In genomic region chr11:130179396-130180306, GRCh38 we compare ENCODE assay signal across 11 cellular contexts. TPM values are rescaled to one million over a fixed set of nuclear protein-coding genes. Genes with fewer than 3 reads are reported as not detected.
DNase-seq lines count a peak whose midpoint lies in the region; ATAC-seq and TF ChIP-seq lines count a peak whose summit lies in the region.
"Had no signal": no experiment of that assay in that cellular context is flagged by ENCODE, and none has a peak within 500 bp of the region (broad histone marks: within the 10 kb centered on the region; RNA-seq: fewer than 3 reads in every experiment).

No MANE protein-coding gene starts in this region.

- no peaks in the 10 kb centered on the region for H3K36me3 ChIP-seq in lower lobe of right lung
- H3K36me3 ChIP-seq: tibial nerve had no signal

- H3K27me3 ChIP-seq in lower lobe of right lung (ENCODE audit: low read depth): no peaks in the 10 kb centered on the region
- H3K27me3 ChIP-seq in dorsolateral prefrontal cortex: no peaks in the 10 kb centered on the region
- H3K27me3 ChIP-seq: tibial nerve had no signal

- peak overlapping the region; percentile 7 for H3K27ac ChIP-seq in lower lobe of right lung
- peak overlapping the region in 1 of 59 donors; percentile 34 for H3K27ac ChIP-seq in dorsolateral prefrontal cortex

- intact Hi-C loops in lower lobe of right lung (cut with DNase I): no loop called here
- intact Hi-C loops in dorsolateral prefrontal cortex (cut with DNase I): no loop called here

- peaks cover 3% of the 10 kb centered on the region for H3K9me3 ChIP-seq in lower lobe of right lung

- no peak for TF ChIP-seq CTCF in lower lobe of right lung (IDR thresholded peaks at IDR 0.05)
- no peak for TF ChIP-seq CTCF in dorsolateral prefrontal cortex (IDR thresholded peaks at IDR 0.05 in 54 of 56, conservative IDR thresholded peaks at IDR 0.05 in 2 of 56; ENCODE audit: low read depth in 1 of 56, partially characterized antibody in 56 of 56)

- peaks cover 46% of the 10 kb centered on the region for H3K4me1 ChIP-seq in lower lobe of right lung

- no peak overlapping the region for H3K4me3 ChIP-seq in lower lobe of right lung
- no peak overlapping the region for H3K4me3 ChIP-seq in dorsolateral prefrontal cortex
- H3K4me3 ChIP-seq: tibial nerve had no signal

- CTCF ChIA-PET in activated CD4-positive, alpha-beta memory T cell treated with anti-CD3 and anti-CD28 coated beads, Interleukin-2, amount 10 ng/mL, durations not matched to agents 7 days and 5 days (lab: Charles Lee): no interaction called here

- no peak for DNase-seq in stimulated activated naive CD8-positive, alpha-beta T cell treated with anti-CD3 and anti-CD28 coated beads, Interleukin-15, Interleukin-2, amounts not matched to agents 100 U/mL and 50 U/mL, for 24 hours
- no peak for DNase-seq in stimulated activated naive CD8-positive, alpha-beta T cell treated with anti-CD3 and anti-CD28 coated beads, Interleukin-15, amount 100 ng/mL, for 72 hours
- DNase-seq in SW480 (ENCODE audit: low spot score) (peak; percentile 46), lower lobe of right lung (peak; percentile 47), dorsolateral prefrontal cortex (no peak), AG08396 (ENCODE audit: low spot score) (no peak)
- no peak for DNase-seq in activated CD4-positive, alpha-beta T cell treated with anti-CD3 and anti-CD28 coated beads, Interleukin-2, amount 50 U/mL, for 48 hours
- no peak for DNase-seq in activated CD4-positive, alpha-beta memory T cell treated with anti-CD3 and anti-CD28 coated beads, Interleukin-2, amount 10 ng/mL, durations not matched to agents 7 days and 5 days
- DNase-seq: stimulated activated CD4-positive, alpha-beta T cell treated with anti-CD3 and anti-CD28 coated beads, Interleukin-4, amount 100 ng/mL, for 24 hours had no signal

- no peaks in the 10 kb centered on the region for H3K36me3 Mint-ChIP-seq in activated CD4-positive, alpha-beta memory T cell treated with anti-CD3 and anti-CD28 coated beads, Interleukin-2, amount 10 ng/mL, durations not matched to agents 7 days and 5 days (ENCODE audit: low read depth)
- H3K36me3 Mint-ChIP-seq: natural killer cell treated with Interleukin-12 subunit alpha and Interleukin-12 subunit beta and Interleukin-15 and Interleukin-18, amount 100 ng/mL, for 72 hours had no signal

- peaks cover 21% of the 10 kb centered on the region for H3K27me3 Mint-ChIP-seq in stimulated activated naive CD8-positive, alpha-beta T cell treated with anti-CD3 and anti-CD28 coated beads, Interleukin-15, amount 100 ng/mL, for 72 hours
- H3K27me3 Mint-ChIP-seq in activated CD4-positive, alpha-beta memory T cell treated with anti-CD3 and anti-CD28 coated beads, Interleukin-2, amount 10 ng/mL, durations not matched to agents 7 days and 5 days: peaks cover 11% of the 10 kb centered on the region

- POLR2A ChIA-PET in activated CD4-positive, alpha-beta memory T cell treated with anti-CD3 and anti-CD28 coated beads, Interleukin-2, amount 10 ng/mL, durations not matched to agents 7 days and 5 days (lab: Charles Lee): no interaction called here

- ATAC-seq in stimulated activated naive CD8-positive, alpha-beta T cell treated with anti-CD3 and anti-CD28 coated beads, Interleukin-15, Interleukin-2, amounts not matched to agents 100 U/mL and 50 U/mL, for 24 hours: peak; percentile 28
- no peak for ATAC-seq in stimulated activated naive CD8-positive, alpha-beta T cell treated with anti-CD3 and anti-CD28 coated beads, Interleukin-15, amount 100 ng/mL, for 72 hours
- ATAC-seq in lower lobe of right lung: peak; percentile 17 to 37
- ATAC-seq: natural killer cell treated with Interleukin-12 subunit alpha and Interleukin-12 subunit beta and Interleukin-15 and Interleukin-18, amount 100 ng/mL, for 72 hours had no signal

- H3K27ac Mint-ChIP-seq in stimulated activated naive CD8-positive, alpha-beta T cell treated with anti-CD3 and anti-CD28 coated beads, Interleukin-15, amount 100 ng/mL, for 72 hours: no peak overlapping the region
- no peak overlapping the region for H3K27ac Mint-ChIP-seq in activated CD4-positive, alpha-beta memory T cell treated with anti-CD3 and anti-CD28 coated beads, Interleukin-2, amount 10 ng/mL, durations not matched to agents 7 days and 5 days
- H3K27ac Mint-ChIP-seq: natural killer cell treated with Interleukin-12 subunit alpha and Interleukin-12 subunit beta and Interleukin-15 and Interleukin-18, amount 100 ng/mL, for 72 hours had no signal

- H3K9me3 Mint-ChIP-seq in stimulated activated naive CD8-positive, alpha-beta T cell treated with anti-CD3 and anti-CD28 coated beads, Interleukin-15, amount 100 ng/mL, for 72 hours: peaks cover 7% of the 10 kb centered on the region in 2 donors
- H3K9me3 Mint-ChIP-seq in activated CD4-positive, alpha-beta memory T cell treated with anti-CD3 and anti-CD28 coated beads, Interleukin-2, amount 10 ng/mL, durations not matched to agents 7 days and 5 days: peaks cover 7% of the 10 kb centered on the region
- H3K9me3 Mint-ChIP-seq: natural killer cell treated with Interleukin-12 subunit alpha and Interleukin-12 subunit beta and Interleukin-15 and Interleukin-18, amount 100 ng/mL, for 72 hours had no signal

- H3K4me3 Mint-ChIP-seq in stimulated activated naive CD8-positive, alpha-beta T cell treated with anti-CD3 and anti-CD28 coated beads, Interleukin-15, amount 100 ng/mL, for 72 hours: no peak overlapping the region
- H3K4me3 Mint-ChIP-seq in activated CD4-positive, alpha-beta memory T cell treated with anti-CD3 and anti-CD28 coated beads, Interleukin-2, amount 10 ng/mL, durations not matched to agents 7 days and 5 days: no peak overlapping the region
- H3K4me3 Mint-ChIP-seq: natural killer cell treated with Interleukin-12 subunit alpha and Interleukin-12 subunit beta and Interleukin-15 and Interleukin-18, amount 100 ng/mL, for 72 hours had no signal

- H3K4me1 Mint-ChIP-seq in stimulated activated naive CD8-positive, alpha-beta T cell treated with anti-CD3 and anti-CD28 coated beads, Interleukin-15, amount 100 ng/mL, for 72 hours: no peaks in the 10 kb centered on the region
- H3K4me1 Mint-ChIP-seq in activated CD4-positive, alpha-beta memory T cell treated with anti-CD3 and anti-CD28 coated beads, Interleukin-2, amount 10 ng/mL, durations not matched to agents 7 days and 5 days: no peaks in the 10 kb centered on the region

RNA-seq across cellular contexts. Expression of gene ST14, which starts 20.1 kb away (rescaled TPM):
- 61.1 TPM for total RNA-seq in lower lobe of right lung
- total RNA-seq in dorsolateral prefrontal cortex: 1 to 10 TPM in 104 of 120 experiments, under 1 TPM in 16; 0.36 to 8.6 (median 1.7) TPM
- total RNA-seq in activated CD4-positive, alpha-beta memory T cell treated with anti-CD3 and anti-CD28 coated beads, Interleukin-2, amount 10 ng/mL, durations not matched to agents 7 days and 5 days: not detected

Comparison
In these comparisons a context has a peak if more than half of its experiments do, and no peak if none do; other contexts are left out.
1. DNase-seq: peak in SW480 (single experiment) and lower lobe of right lung (single experiment); none in stimulated activated naive CD8-positive, alpha-beta T cell treated with anti-CD3 and anti-CD28 coated beads, Interleukin-15, Interleukin-2, amounts not matched to agents 100 U/mL and 50 U/mL, for 24 hours (single experiment), stimulated activated naive CD8-positive, alpha-beta T cell treated with anti-CD3 and anti-CD28 coated beads, Interleukin-15, amount 100 ng/mL, for 72 hours (0 of 2), dorsolateral prefrontal cortex (0 of 10), AG08396 (single experiment), activated CD4-positive, alpha-beta T cell treated with anti-CD3 and anti-CD28 coated beads, Interleukin-2, amount 50 U/mL, for 48 hours (0 of 2) and activated CD4-positive, alpha-beta memory T cell treated with anti-CD3 and anti-CD28 coated beads, Interleukin-2, amount 10 ng/mL, durations not matched to agents 7 days and 5 days (single experiment).